In the genomic region with DNA sequence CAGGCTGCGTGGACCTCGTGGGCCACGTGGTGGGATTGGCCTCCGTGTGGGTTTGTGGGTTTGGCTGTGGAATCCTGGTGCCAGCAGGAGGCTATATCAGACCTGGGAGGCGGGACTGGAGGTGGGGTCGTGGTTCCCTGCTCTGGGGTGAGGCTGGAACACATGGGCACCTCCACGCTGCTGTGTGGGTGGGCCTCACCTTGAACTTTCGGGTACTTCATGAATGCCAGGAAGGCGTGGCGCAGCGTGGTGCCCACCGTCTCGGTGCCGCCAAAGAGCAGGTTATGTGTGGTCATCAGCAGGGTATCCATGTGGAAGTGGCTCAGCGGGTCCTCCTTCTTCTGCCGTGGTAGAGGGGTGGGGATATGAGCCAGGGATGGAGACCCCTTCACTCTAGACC, we compare ENCODE assay signal across 16 cellular contexts. TPM values are rescaled to one million over a fixed set of nuclear protein-coding genes. Genes with fewer than 3 reads are reported as not detected.
"Had no signal": no experiment of that assay in that cellular context is flagged by ENCODE, and none has a peak within 500 bp of the region (broad histone marks: within the 10 kb centered on the region; RNA-seq: fewer than 3 reads in every experiment).

No MANE protein-coding gene starts in this region.

RNA-seq across cellular contexts. Expression of a gene that starts 25.3 kb away (rescaled TPM):
- total RNA-seq: activated CD4-positive, alpha-beta T cell treated with anti-CD3 and anti-CD28 coated beads for 36 hours; activated T-helper 2 cell treated with anti-CD3 and anti-CD28 coated beads, Interferon-gamma antibody, Interleukin-2, Interleukin-4, amounts not matched to agents 10 μg/mL and 5 μg/mL and 100 μg/mL, durations not matched to agents 14 hours and 24 hours and 36 hours; lung microvascular endothelial cell; natural killer cell treated with Interleukin-12 subunit alpha and Interleukin-12 subunit beta and Interleukin-15 and Interleukin-18, amount 100 ng/mL, for 72 hours; osteocyte; progenitor cell of endocrine pancreas; renal cortical epithelial cell; suprapubic skin; urinary bladder had no signal
- polyA plus RNA-seq: sigmoid colon had no signal

RNA-seq across cellular contexts. Expression of a gene that starts 49.6 kb away (rescaled TPM):
- total RNA-seq: activated naive CD4-positive, alpha-beta T cell treated with anti-CD3 and anti-CD28 coated beads, Interleukin-2, amount 50 U/mL, for 72 hours; activated T-helper 2 cell treated with anti-CD3 and anti-CD28 coated beads, Interferon-gamma antibody, Interleukin-2, Interleukin-4, amounts not matched to agents 10 μg/mL and 5 μg/mL and 100 μg/mL, durations not matched to agents 14 hours and 24 hours and 36 hours; lung microvascular endothelial cell; osteocyte; renal cortical epithelial cell had no signal

RNA-seq across cellular contexts. Expression of a gene that starts 57.1 kb away (rescaled TPM):
- total RNA-seq: activated CD4-positive, alpha-beta T cell treated with anti-CD3 and anti-CD28 coated beads for 36 hours; activated naive CD4-positive, alpha-beta T cell treated with anti-CD3 and anti-CD28 coated beads, Interleukin-2, amount 50 U/mL, for 72 hours; activated T-helper 2 cell treated with anti-CD3 and anti-CD28 coated beads, Interferon-gamma antibody, Interleukin-2, Interleukin-4, amounts not matched to agents 10 μg/mL and 5 μg/mL and 100 μg/mL, durations not matched to agents 14 hours and 24 hours and 36 hours; breast epithelium; esophagus mucosa; left lung; lung microvascular endothelial cell; mesothelial cell of epicardium; natural killer cell treated with Interleukin-12 subunit alpha and Interleukin-12 subunit beta and Interleukin-15 and Interleukin-18, amount 100 ng/mL, for 72 hours; osteocyte; progenitor cell of endocrine pancreas; renal cortical epithelial cell; suprapubic skin; tibial nerve; urinary bladder had no signal
- polyA plus RNA-seq: sigmoid colon had no signal
